In the genomic region with DNA sequence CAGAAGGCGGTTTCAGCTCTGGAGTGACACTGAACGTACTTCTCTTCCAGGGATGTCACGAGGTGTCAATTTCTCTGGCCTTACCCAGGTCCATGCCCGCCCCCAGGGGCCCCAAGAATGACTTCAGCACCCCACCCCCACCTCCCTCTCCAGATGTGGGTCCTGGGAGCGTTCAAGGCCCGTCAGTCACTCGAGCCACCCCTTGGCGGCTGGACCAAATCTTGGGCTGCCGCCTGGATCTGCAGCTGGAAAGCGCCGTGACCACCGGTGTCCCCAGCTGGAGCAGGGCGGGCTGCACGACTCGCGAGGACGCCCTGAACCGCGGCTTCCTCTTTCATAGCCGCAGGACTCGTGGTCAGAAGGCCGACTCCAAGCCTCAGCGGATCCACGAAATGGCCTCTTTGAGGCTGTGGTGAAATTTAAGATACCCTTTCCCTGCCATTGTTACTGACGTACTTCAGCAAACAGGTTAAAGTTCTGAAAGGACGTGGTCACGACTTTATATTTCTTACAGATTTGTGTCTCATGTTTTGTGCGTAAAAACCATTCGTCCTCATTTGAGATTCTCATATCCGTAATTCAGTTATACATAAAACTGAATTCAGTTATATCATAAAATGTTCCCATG, we compare ENCODE assay signal across 8 cellular contexts. TPM values are rescaled to one million over a fixed set of nuclear protein-coding genes. Genes with fewer than 3 reads are reported as not detected.
DNase-seq lines count a peak whose midpoint lies in the region; ATAC-seq and TF ChIP-seq lines count a peak whose summit lies in the region.

No MANE protein-coding gene starts in this region.

- peak overlapping the region; percentile 82 for H2BK120ac ChIP-seq in neuronal stem cell (ENCODE audit: low read depth, low read length)

- H2AK5ac ChIP-seq in neuronal stem cell (ENCODE audit: low read depth, low read length), result no peak overlapping the region

- DNase-seq in DND-41 (peak; percentile 67), SJCRH30 (peak; percentile 67 to 77), globus pallidus (ENCODE audit: low spot score) (peak; percentile 55), neuronal stem cell (ENCODE audit: low spot score) (peak; percentile 48)
- peak; percentile 12 for DNase-seq in Jurkat, Clone E6-1 (ENCODE audit: low read depth, low spot score)

- peak overlapping the region; percentile 31 for H3K14ac ChIP-seq in neuronal stem cell (ENCODE audit: low read length)

- H3K4me3 Mint-ChIP-seq in activated naive CD4-positive, alpha-beta T cell treated with anti-CD3 and anti-CD28 coated beads, Interleukin-2, amount 50 U/mL, for 24 hours, result peak overlapping the region; percentile 96

- H3K27me3 Mint-ChIP-seq in activated naive CD4-positive, alpha-beta T cell treated with anti-CD3 and anti-CD28 coated beads, Interleukin-2, amount 50 U/mL, for 24 hours, result no peaks in the 10 kb centered on the region

- peak overlapping the region; percentile 89 for H3K23ac ChIP-seq in neuronal stem cell (ENCODE audit: low read depth, low read length, poor library complexity)

- H3K9me3 ChIP-seq in DND-41 (ENCODE audit: insufficient read depth, low read length, severe bottlenecking) (no peaks in the 10 kb centered on the region), SJCRH30 (replicated peaks) (no peaks in the 10 kb centered on the region), neuronal stem cell (replicated peaks in 1 of 2; ENCODE audit: control insufficient read depth in 2 of 2, insufficient read depth in 1 of 2, low read depth in 1 of 2, low read length in 2 of 2) (no peaks in the 10 kb centered on the region), thymus (ENCODE audit: control insufficient read depth) (no peaks in the 10 kb centered on the region)

- no peaks in the 10 kb centered on the region for H3K9me3 Mint-ChIP-seq in activated naive CD4-positive, alpha-beta T cell treated with anti-CD3 and anti-CD28 coated beads, Interleukin-2, amount 50 U/mL, for 24 hours

- TF ChIP-seq CTCF in DND-41 (IDR thresholded peaks at IDR 0.05; ENCODE audit: borderline replicate concordance, extremely low read depth, low read length, poor library complexity, severe bottlenecking), result no peak

- peak overlapping the region; percentile 98 for H2AFZ ChIP-seq in DND-41 (ENCODE audit: low read depth, low read length)
- peak overlapping the region; percentile 86 for H2AFZ ChIP-seq in neuronal stem cell (ENCODE audit: low read length)

- H3K4me3 ChIP-seq in DND-41 (ENCODE audit: low read depth in 1 of 2, low read length in 2 of 2), result peak overlapping the region; percentile 79 to 87
- H3K4me3 ChIP-seq in Jurkat, Clone E6-1 (ENCODE audit: low read length), result peak overlapping the region; percentile 67
- H3K4me3 ChIP-seq in SJCRH30, result peak overlapping the region; percentile 65
- peak overlapping the region; percentile 48 to 56 for H3K4me3 ChIP-seq in neuronal stem cell (ENCODE audit: low read length in 2 of 2)
- H3K4me3 ChIP-seq in thymus (ENCODE audit: low read length), result peak overlapping the region; percentile 56

- peak; percentile 55 for ATAC-seq in DND-41 (ENCODE audit: insufficient read depth, low read depth)
- peak; percentile 41 for ATAC-seq in GM21737 (IDR thresholded peaks at IDR 0.05; ENCODE audit: unreplicated experiment)

- no peaks in the 10 kb centered on the region for H3K36me3 ChIP-seq in DND-41 (ENCODE audit: insufficient read depth, low read length)
- no peaks in the 10 kb centered on the region for H3K36me3 ChIP-seq in SJCRH30
- H3K36me3 ChIP-seq in neuronal stem cell (replicated peaks in 1 of 2; ENCODE audit: control insufficient read depth in 2 of 2, insufficient read depth in 2 of 2, low read length in 2 of 2), result no peaks in the 10 kb centered on the region
- H3K36me3 ChIP-seq in thymus (ENCODE audit: control insufficient read depth, insufficient read depth), result peaks cover 8% of the 10 kb centered on the region

- no peaks in the 10 kb centered on the region for H3K79me2 ChIP-seq in DND-41 (ENCODE audit: insufficient read depth, low read length)

- H3K9ac ChIP-seq in DND-41 (ENCODE audit: low read depth, low read length), result peak overlapping the region; percentile 86
- H3K9ac ChIP-seq in neuronal stem cell (ENCODE audit: low read depth, low read length, poor library complexity), result peak overlapping the region; percentile 82

- H4K20me1 ChIP-seq in DND-41 (ENCODE audit: insufficient read depth, low read length), result no peaks in the 10 kb centered on the region

- peak overlapping the region; percentile 91 for H3K27ac Mint-ChIP-seq in activated naive CD4-positive, alpha-beta T cell treated with anti-CD3 and anti-CD28 coated beads, Interleukin-2, amount 50 U/mL, for 24 hours

- H3K27me3 ChIP-seq in DND-41 (ENCODE audit: insufficient read depth, low read length, poor library complexity), result no peaks in the 10 kb centered on the region
- no peaks in the 10 kb centered on the region for H3K27me3 ChIP-seq in SJCRH30
- no peaks in the 10 kb centered on the region for H3K27me3 ChIP-seq in neuronal stem cell (ENCODE audit: control insufficient read depth in 3 of 3, insufficient read depth in 3 of 3, low read depth in 1 of 3, low read length in 3 of 3)
- no peaks in the 10 kb centered on the region for H3K27me3 ChIP-seq in thymus (ENCODE audit: control insufficient read depth, insufficient read depth)

- H3K79me1 ChIP-seq in neuronal stem cell (ENCODE audit: low read depth, low read length), result no peaks in the 10 kb centered on the region

- no peak overlapping the region for H4K8ac ChIP-seq in neuronal stem cell (ENCODE audit: low read depth, low read length)

- no peak overlapping the region for H2BK5ac ChIP-seq in neuronal stem cell (ENCODE audit: low read length)

- peak overlapping the region; percentile 85 for H3K27ac ChIP-seq in DND-41 (ENCODE audit: low read length)
- peak overlapping the region; percentile 87 for H3K27ac ChIP-seq in SJCRH30
- H3K27ac ChIP-seq in neuronal stem cell (replicated peaks; ENCODE audit: low read length), result peak overlapping the region; percentile 9
- H3K27ac ChIP-seq in thymus (ENCODE audit: low read depth), result peak overlapping the region; percentile 87

- peaks cover 30% of the 10 kb centered on the region for H3K4me1 ChIP-seq in DND-41 (ENCODE audit: insufficient read depth, low read length)
- no peaks in the 10 kb centered on the region; the same call in 1 of the 2 replicates for H3K4me1 ChIP-seq in SJCRH30
- H3K4me1 ChIP-seq in neuronal stem cell (ENCODE audit: control insufficient read depth in 2 of 2, insufficient read depth in 1 of 2, low read depth in 1 of 2, low read length in 2 of 2), result peaks cover 0 to 4% of the 10 kb centered on the region in 2 donors
- no peaks in the 10 kb centered on the region for H3K4me1 ChIP-seq in thymus (ENCODE audit: control insufficient read depth, insufficient read depth, low read length)

- peaks cover 4% of the 10 kb centered on the region for H3K36me3 Mint-ChIP-seq in activated naive CD4-positive, alpha-beta T cell treated with anti-CD3 and anti-CD28 coated beads, Interleukin-2, amount 50 U/mL, for 24 hours

- H2BK12ac ChIP-seq in neuronal stem cell (ENCODE audit: low read length), result no peak overlapping the region

- H4K91ac ChIP-seq in neuronal stem cell (ENCODE audit: low read depth, low read length, poor library complexity), result no peak overlapping the region

- H3K18ac ChIP-seq in neuronal stem cell (ENCODE audit: low read length), result peak overlapping the region; percentile 95

- WGBS in neuronal stem cell (ENCODE audit: extremely low coverage in 2 of 2, insufficient read length in 2 of 2, insufficient replicate concordance in 1 of 2), 2 donors, result no CpG with 5 or more reads among the region's 30 CpGs
- WGBS in thymus, result 2% methylated on average over 30 of the region's 30 CpGs

- H3K4me1 Mint-ChIP-seq in activated naive CD4-positive, alpha-beta T cell treated with anti-CD3 and anti-CD28 coated beads, Interleukin-2, amount 50 U/mL, for 24 hours, result peaks cover 31% of the 10 kb centered on the region

- H2BK15ac ChIP-seq in neuronal stem cell (ENCODE audit: low read length), result no peak overlapping the region

- peak overlapping the region; percentile 73 for H3K4me2 ChIP-seq in DND-41 (ENCODE audit: insufficient read depth, low read length)
- H3K4me2 ChIP-seq in neuronal stem cell (ENCODE audit: insufficient read depth, low read length, poor library complexity, severe bottlenecking), result peak overlapping the region; percentile 72

- H3K4ac ChIP-seq in neuronal stem cell (ENCODE audit: low read length), result no peak overlapping the region

RNA-seq across cellular contexts. Expression of gene TRIM38, which starts 29.3 kb away (rescaled TPM):
- polyA plus RNA-seq in Jurkat, Clone E6-1 (2012; ENCODE audit: insufficient read depth, insufficient read length), result 4.8 TPM
- 3.2 and 3.3 TPM in 2 replicates for total RNA-seq in SJCRH30 (2014; rRNA removed; shearing (Covaris generic))
- polyA plus RNA-seq in neuronal stem cell (2013, experiment 1 of 2), result 0.10 TPM
- polyA plus RNA-seq in neuronal stem cell (2013, experiment 2 of 2), result 0.10 TPM
- 11.3 TPM for polyA plus RNA-seq in thymus

Comparison
In these comparisons a context has a peak if more than half of its experiments do, and no peak if none do; other contexts are left out.
1. Peak in every context shown above with its lines: DNase-seq, ATAC-seq, H3K4me3 ChIP-seq and H3K27ac ChIP-seq.
2. DNase-seq: peak in every context shown above with its lines; median percentile 72 in SJCRH30; 67 in DND-41; 55 in globus pallidus; 48 in neuronal stem cell; 12 in Jurkat, Clone E6-1.
3. H3K27ac ChIP-seq: peak in every context shown above with its lines; median percentile 87 in SJCRH30; 87 in thymus; 85 in DND-41; 9 in neuronal stem cell.